In genomic region chr11:128165572-128165971, GRCh38 we compare ENCODE assay signal across 21 cellular contexts.
"Had no signal": no experiment of that assay in that cellular context is flagged by ENCODE, and none has a peak within 500 bp of the region (broad histone marks: within the 10 kb centered on the region; RNA-seq: fewer than 3 reads in every experiment).

No MANE protein-coding gene starts in this region.

- H3K27ac Mint-ChIP-seq: activated naive CD8-positive, alpha-beta T cell treated with anti-CD3 and anti-CD28 coated beads, Interleukin-2, amount 10 ng/mL, durations not matched to agents 7 days and 5 days; activated T-helper 1 cell treated with anti-CD3 and anti-CD28 coated beads, Interleukin-12 subunit alpha, Interleukin-12 subunit beta, Interleukin-2, Interleukin-4 antibody, amounts not matched to agents 30 ng/mL and 10 ng/mL and 1 ng/mL, durations not matched to agents 14 hours and 24 hours and 36 hours; memory B cell had no signal

- DNase-seq: activated CD4-positive, alpha-beta T cell treated with anti-CD3 and anti-CD28 coated beads, Interleukin-2, amount 50 U/mL, for 4 hours; activated CD4-positive, CD25-positive, alpha-beta regulatory T cell treated with anti-CD3 and anti-CD28 coated beads, Interleukin-2, amount 50 U/mL, for 72 hours; activated naive CD8-positive, alpha-beta T cell treated with anti-CD3 and anti-CD28 coated beads, Interleukin-2, amount 10 ng/mL, durations not matched to agents 7 days and 5 days; amygdala; body of pancreas; dermis blood vessel endothelial cell; effector memory CD4-positive, alpha-beta T cell; esophagus squamous epithelium; immature natural killer cell; kidney glomerular epithelial cell; left ventricle myocardium superior; mucosa of descending colon; naive B cell; psoas muscle; right cardiac atrium; T-helper 9 cell; upper lobe of left lung had no signal

- H3K27ac ChIP-seq: body of pancreas, esophagus squamous epithelium, psoas muscle, thoracic aorta, upper lobe of left lung, VCaP had no signal

- H3K4me3 ChIP-seq: body of pancreas, esophagus squamous epithelium, mucosa of descending colon, psoas muscle, thoracic aorta, upper lobe of left lung had no signal

- H3K9me3 ChIP-seq: body of pancreas, esophagus squamous epithelium, mucosa of descending colon, psoas muscle, thoracic aorta, upper lobe of left lung had no signal

- ATAC-seq: body of pancreas, left ventricle myocardium superior, mucosa of descending colon, psoas muscle, right cardiac atrium had no signal

- H3K36me3 Mint-ChIP-seq: activated naive CD8-positive, alpha-beta T cell treated with anti-CD3 and anti-CD28 coated beads, Interleukin-2, amount 10 ng/mL, durations not matched to agents 7 days and 5 days; immature natural killer cell; memory B cell; naive B cell had no signal

- H3K36me3 ChIP-seq: esophagus squamous epithelium, thoracic aorta, upper lobe of left lung had no signal

- H3K4me3 Mint-ChIP-seq: activated naive CD8-positive, alpha-beta T cell treated with anti-CD3 and anti-CD28 coated beads, Interleukin-2, amount 10 ng/mL, durations not matched to agents 7 days and 5 days; activated T-helper 1 cell treated with anti-CD3 and anti-CD28 coated beads, Interleukin-12 subunit alpha, Interleukin-12 subunit beta, Interleukin-2, Interleukin-4 antibody, amounts not matched to agents 30 ng/mL and 10 ng/mL and 1 ng/mL, durations not matched to agents 14 hours and 24 hours and 36 hours; immature natural killer cell; memory B cell; naive B cell had no signal

- H3K9me3 Mint-ChIP-seq: activated naive CD8-positive, alpha-beta T cell treated with anti-CD3 and anti-CD28 coated beads, Interleukin-2, amount 10 ng/mL, durations not matched to agents 7 days and 5 days; activated T-helper 1 cell treated with anti-CD3 and anti-CD28 coated beads, Interleukin-12 subunit alpha, Interleukin-12 subunit beta, Interleukin-2, Interleukin-4 antibody, amounts not matched to agents 30 ng/mL and 10 ng/mL and 1 ng/mL, durations not matched to agents 14 hours and 24 hours and 36 hours; memory B cell; naive B cell had no signal

- H3K4me1 ChIP-seq: body of pancreas, esophagus squamous epithelium, psoas muscle had no signal
